In genomic region chr11:46676436-46677158, GRCh38 we compare ENCODE assay signal across 1 cellular context.
TF ChIP-seq lines count a peak whose summit lies in the region.

No MANE protein-coding gene starts in this region.

TF ChIP-seq in GM12878, 131 proteins besides CTCF, POLR2A, EP300 and RAD21:
- TF ChIP-seq ETV6 (conservative IDR thresholded peaks at IDR 0.05 in 1 of 2, IDR thresholded peaks at IDR 0.05 in 1 of 2; ENCODE audit: borderline replicate concordance in 1 of 2, low read depth in 1 of 2) (no peak), FOXK2 (IDR thresholded peaks at IDR 0.05) (no peak), HDAC6 (IDR thresholded peaks at IDR 0.05; ENCODE audit: unreplicated experiment) (no peak), KAT2A (conservative IDR thresholded peaks at IDR 0.05; ENCODE audit: control insufficient read depth, low read depth, low read length) (no peak), PAX8 (IDR thresholded peaks at IDR 0.05) (no peak), NR2C2 (IDR thresholded peaks at IDR 0.05; ENCODE audit: borderline replicate concordance, control insufficient read depth, insufficient read length, low read depth) (no peak), ZBTB4 (CRISPR knock-in tag; IDR thresholded peaks at IDR 0.05) (no peak), NKRF (conservative IDR thresholded peaks at IDR 0.05) (no peak)
- TF ChIP-seq, protein P1, sequence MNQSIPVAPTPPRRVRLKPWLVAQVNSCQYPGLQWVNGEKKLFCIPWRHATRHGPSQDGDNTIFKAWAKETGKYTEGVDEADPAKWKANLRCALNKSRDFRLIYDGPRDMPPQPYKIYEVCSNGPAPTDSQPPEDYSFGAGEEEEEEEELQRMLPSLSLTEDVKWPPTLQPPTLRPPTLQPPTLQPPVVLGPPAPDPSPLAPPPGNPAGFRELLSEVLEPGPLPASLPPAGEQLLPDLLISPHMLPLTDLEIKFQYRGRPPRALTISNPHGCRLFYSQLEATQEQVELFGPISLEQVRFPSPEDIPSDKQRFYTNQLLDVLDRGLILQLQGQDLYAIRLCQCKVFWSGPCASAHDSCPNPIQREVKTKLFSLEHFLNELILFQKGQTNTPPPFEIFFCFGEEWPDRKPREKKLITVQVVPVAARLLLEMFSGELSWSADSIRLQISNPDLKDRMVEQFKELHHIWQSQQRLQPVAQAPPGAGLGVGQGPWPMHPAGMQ (IDR thresholded peaks at IDR 0.05; ENCODE audit: borderline replicate concordance), result no peak
- TF ChIP-seq, protein P2, sequence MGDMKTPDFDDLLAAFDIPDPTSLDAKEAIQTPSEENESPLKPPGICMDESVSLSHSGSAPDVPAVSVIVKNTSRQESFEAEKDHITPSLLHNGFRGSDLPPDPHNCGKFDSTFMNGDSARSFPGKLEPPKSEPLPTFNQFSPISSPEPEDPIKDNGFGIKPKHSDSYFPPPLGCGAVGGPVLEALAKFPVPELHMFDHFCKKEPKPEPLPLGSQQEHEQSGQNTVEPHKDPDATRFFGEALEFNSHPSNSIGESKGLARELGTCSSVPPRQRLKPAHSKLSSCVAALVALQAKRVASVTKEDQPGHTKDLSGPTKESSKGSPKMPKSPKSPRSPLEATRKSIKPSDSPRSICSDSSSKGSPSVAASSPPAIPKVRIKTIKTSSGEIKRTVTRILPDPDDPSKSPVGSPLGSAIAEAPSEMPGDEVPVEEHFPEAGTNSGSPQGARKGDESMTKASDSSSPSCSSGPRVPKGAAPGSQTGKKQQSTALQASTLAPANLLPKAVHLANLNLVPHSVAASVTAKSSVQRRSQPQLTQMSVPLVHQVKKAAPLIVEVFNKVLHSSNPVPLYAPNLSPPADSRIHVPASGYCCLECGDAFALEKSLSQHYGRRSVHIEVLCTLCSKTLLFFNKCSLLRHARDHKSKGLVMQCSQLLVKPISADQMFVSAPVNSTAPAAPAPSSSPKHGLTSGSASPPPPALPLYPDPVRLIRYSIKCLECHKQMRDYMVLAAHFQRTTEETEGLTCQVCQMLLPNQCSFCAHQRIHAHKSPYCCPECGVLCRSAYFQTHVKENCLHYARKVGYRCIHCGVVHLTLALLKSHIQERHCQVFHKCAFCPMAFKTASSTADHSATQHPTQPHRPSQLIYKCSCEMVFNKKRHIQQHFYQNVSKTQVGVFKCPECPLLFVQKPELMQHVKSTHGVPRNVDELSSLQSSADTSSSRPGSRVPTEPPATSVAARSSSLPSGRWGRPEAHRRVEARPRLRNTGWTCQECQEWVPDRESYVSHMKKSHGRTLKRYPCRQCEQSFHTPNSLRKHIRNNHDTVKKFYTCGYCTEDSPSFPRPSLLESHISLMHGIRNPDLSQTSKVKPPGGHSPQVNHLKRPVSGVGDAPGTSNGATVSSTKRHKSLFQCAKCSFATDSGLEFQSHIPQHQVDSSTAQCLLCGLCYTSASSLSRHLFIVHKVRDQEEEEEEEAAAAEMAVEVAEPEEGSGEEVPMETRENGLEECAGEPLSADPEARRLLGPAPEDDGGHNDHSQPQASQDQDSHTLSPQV (IDR thresholded peaks at IDR 0.05), result no peak
- TF ChIP-seq, protein P3, sequence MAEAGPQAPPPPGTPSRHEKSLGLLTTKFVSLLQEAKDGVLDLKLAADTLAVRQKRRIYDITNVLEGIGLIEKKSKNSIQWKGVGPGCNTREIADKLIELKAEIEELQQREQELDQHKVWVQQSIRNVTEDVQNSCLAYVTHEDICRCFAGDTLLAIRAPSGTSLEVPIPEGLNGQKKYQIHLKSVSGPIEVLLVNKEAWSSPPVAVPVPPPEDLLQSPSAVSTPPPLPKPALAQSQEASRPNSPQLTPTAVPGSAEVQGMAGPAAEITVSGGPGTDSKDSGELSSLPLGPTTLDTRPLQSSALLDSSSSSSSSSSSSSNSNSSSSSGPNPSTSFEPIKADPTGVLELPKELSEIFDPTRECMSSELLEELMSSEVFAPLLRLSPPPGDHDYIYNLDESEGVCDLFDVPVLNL (IDR thresholded peaks at IDR 0.05; ENCODE audit: low read depth, low read length), result no peak
